Comparison of ENCODE assay signal across 21 cellular contexts in genomic region chr22:44704159-44705021, GRCh38. TPM values are rescaled to one million over a fixed set of nuclear protein-coding genes. Genes with fewer than 3 reads are reported as not detected.
A peak's percentile ranks its signal among the peaks of the same experiment; 100 is the strongest.
DNase-seq lines count a peak whose midpoint lies in the region; ATAC-seq and TF ChIP-seq lines count a peak whose summit lies in the region.
"Had no signal": no experiment of that assay in that cellular context is flagged by ENCODE, and none has a peak within 500 bp of the region (broad histone marks: within the 10 kb centered on the region; RNA-seq: fewer than 3 reads in every experiment).

No MANE protein-coding gene starts in this region.

- H3K4me3 ChIP-seq in Caco-2 (ENCODE audit: low read depth, low read length): no peak overlapping the region
- peak overlapping the region; percentile 63 for H3K4me3 ChIP-seq in fibroblast of villous mesenchyme (ENCODE audit: low read depth, low read length)
- no peak overlapping the region for H3K4me3 ChIP-seq in trophoblast cell (ENCODE audit: low read depth, low read length)

- H3K79me2 ChIP-seq in trophoblast cell (ENCODE audit: control insufficient read depth, insufficient read depth, low read length, poor library complexity): peaks cover 13% of the 10 kb centered on the region

- no peak for DNase-seq in activated CD8-positive, alpha-beta memory T cell treated with anti-CD3 and anti-CD28 coated beads, Interleukin-2, amount 10 ng/mL, durations not matched to agents 7 days and 5 days
- DNase-seq in activated CD8-positive, alpha-beta memory T cell treated with anti-CD3 and anti-CD28 coated beads for 24 hours: no peak
- DNase-seq in Caco-2 (no peak), fibroblast of villous mesenchyme (ENCODE audit: low read depth) (no peak), trophoblast cell (no peak), T-helper 1 cell (no peak), NCI-H2029 (lab: John Stamatoyannopoulos, UW) (no peak)
- DNase-seq: activated CD4-positive, alpha-beta memory T cell treated with anti-CD3 and anti-CD28 coated beads, Interleukin-2, amount 10 ng/mL, durations not matched to agents 7 days and 5 days; DMS79 treated with DMSO at 0.1 percent for 48 hours; heart right ventricle; KBM-7; NCI-H1694 treated with DMSO at 0.1 percent for 48 hours; NCI-H345; SIG-M5; stimulated activated CD4-positive, alpha-beta T cell treated with anti-CD3 and anti-CD28 coated beads, Interleukin-2, amount 100 ng/mL, for 24 hours; stomach; upper lobe of left lung had no signal

- H3K9me3 ChIP-seq in Caco-2 (no peaks in the 10 kb centered on the region), trophoblast cell (ENCODE audit: insufficient read depth, low read depth, low read length) (peaks cover 3% of the 10 kb centered on the region)
- H3K9me3 ChIP-seq: heart right ventricle, stomach, upper lobe of left lung had no signal

- no peak overlapping the region for H2BK120ac ChIP-seq in trophoblast cell (ENCODE audit: insufficient read depth, low read length, poor library complexity)

- no peaks in the 10 kb centered on the region for H3K9me3 Mint-ChIP-seq in activated CD8-positive, alpha-beta memory T cell treated with anti-CD3 and anti-CD28 coated beads, Interleukin-2, amount 10 ng/mL, durations not matched to agents 7 days and 5 days (ENCODE audit: low read depth)
- no peaks in the 10 kb centered on the region for H3K9me3 Mint-ChIP-seq in Caco-2 (ENCODE audit: unreplicated experiment)
- H3K9me3 Mint-ChIP-seq: activated CD4-positive, alpha-beta memory T cell treated with anti-CD3 and anti-CD28 coated beads, Interleukin-2, amount 10 ng/mL, durations not matched to agents 7 days and 5 days; T-helper 2 cell treated with Interferon-gamma antibody and Interleukin-4, amounts not matched to agents 5 μg/mL and 100 μg/mL, for 36 hours; WTC11 had no signal

- BruUV-seq in Caco-2 (replicated peaks; lab: Mats Ljungman, UMichigan): no TSS peak

- H4K12ac ChIP-seq in trophoblast cell (ENCODE audit: low read depth, low read length): no peak overlapping the region

- H3K4me1 ChIP-seq in Caco-2: peaks cover 37% of the 10 kb centered on the region
- H3K4me1 ChIP-seq in trophoblast cell (ENCODE audit: control insufficient read depth in 1 of 2, insufficient read depth in 2 of 2, low read length in 2 of 2): peaks cover 12 to 20% of the 10 kb centered on the region in 2 experiments

- no CpG with 5 or more reads among the region's 16 CpGs for WGBS in trophoblast cell (ENCODE audit: extremely low coverage, insufficient coverage, insufficient read length)

- H2AK5ac ChIP-seq in trophoblast cell (ENCODE audit: low read length): no peak overlapping the region

- H3K23ac ChIP-seq in trophoblast cell (ENCODE audit: low read length): no peak overlapping the region

- POLR2A ChIA-PET in Caco-2 (lab: Charles Lee): no interaction called here

- ATAC-seq in activated CD8-positive, alpha-beta memory T cell treated with anti-CD3 and anti-CD28 coated beads, Interleukin-2, amount 10 ng/mL, durations not matched to agents 7 days and 5 days: no peak
- ATAC-seq in HG03469 (IDR thresholded peaks at IDR 0.05; ENCODE audit: unreplicated experiment): no peak
- ATAC-seq: WTC11 had no signal

- intact Hi-C loops in Caco-2 (cut with micrococcal nuclease; ENCODE audit: unreplicated experiment): no loop called here

- H3K9ac ChIP-seq in trophoblast cell (ENCODE audit: low read length): no peak overlapping the region

- no peak overlapping the region for H3K14ac ChIP-seq in trophoblast cell (ENCODE audit: low read length)

- peaks cover 24% of the 10 kb centered on the region for H3K79me1 ChIP-seq in trophoblast cell (ENCODE audit: low read length)

- TF ChIP-seq CTCF in Caco-2 (IDR thresholded peaks at IDR 0.05; ENCODE audit: insufficient read depth in 1 of 2, low read depth in 1 of 2, low read length in 1 of 2, severe bottlenecking in 1 of 2, unreplicated experiment in 1 of 2): no peak
- no peak for TF ChIP-seq CTCF in fibroblast of villous mesenchyme (IDR thresholded peaks at IDR 0.05; ENCODE audit: insufficient read depth, low read depth, low read length)

- H3K27me3 ChIP-seq in Caco-2 (replicated peaks; ENCODE audit: control insufficient read depth, insufficient read depth, low read length) (no peaks in the 10 kb centered on the region), trophoblast cell (ENCODE audit: insufficient read depth, low read length) (no peaks in the 10 kb centered on the region)
- H3K27me3 ChIP-seq: upper lobe of left lung had no signal

- peaks cover 3% of the 10 kb centered on the region for H3K36me3 Mint-ChIP-seq in activated CD8-positive, alpha-beta memory T cell treated with anti-CD3 and anti-CD28 coated beads, Interleukin-2, amount 10 ng/mL, durations not matched to agents 7 days and 5 days
- H3K36me3 Mint-ChIP-seq in Caco-2 (ENCODE audit: insufficient read depth, unreplicated experiment): peaks cover 54% of the 10 kb centered on the region
- H3K36me3 Mint-ChIP-seq: CD14-positive monocyte, WTC11 had no signal

- no peaks in the 10 kb centered on the region for H3K27me3 Mint-ChIP-seq in activated CD8-positive, alpha-beta memory T cell treated with anti-CD3 and anti-CD28 coated beads, Interleukin-2, amount 10 ng/mL, durations not matched to agents 7 days and 5 days
- H3K27me3 Mint-ChIP-seq in Caco-2 (ENCODE audit: insufficient read depth, unreplicated experiment): no peaks in the 10 kb centered on the region

- no peak overlapping the region for H3K27ac ChIP-seq in trophoblast cell (ENCODE audit: low read depth, low read length)
- H3K27ac ChIP-seq: heart right ventricle, stomach, upper lobe of left lung had no signal

- CTCF ChIA-PET in activated CD8-positive, alpha-beta memory T cell treated with anti-CD3 and anti-CD28 coated beads, Interleukin-2, amount 10 ng/mL, durations not matched to agents 7 days and 5 days (lab: Charles Lee): interaction anchor here (1.1 to 1.7 kb wide), 2 partner anchors 20 to 31 kb away, joined by 3 to 6 read pairs; no protein-coding TSS in a partner anchor
- CTCF ChIA-PET in Caco-2 (lab: Charles Lee): no interaction called here

- H2AFZ ChIP-seq in trophoblast cell (ENCODE audit: insufficient read depth, low read length, poor library complexity): no peak overlapping the region

- peak overlapping the region; percentile 91 for H3K4me2 ChIP-seq in trophoblast cell (ENCODE audit: low read length)

- no peak overlapping the region for H3K4ac ChIP-seq in trophoblast cell (ENCODE audit: low read depth, low read length)

- peak overlapping the region; percentile 58 for H3K4me3 Mint-ChIP-seq in activated CD8-positive, alpha-beta memory T cell treated with anti-CD3 and anti-CD28 coated beads, Interleukin-2, amount 10 ng/mL, durations not matched to agents 7 days and 5 days
- H3K4me3 Mint-ChIP-seq in Caco-2 (ENCODE audit: unreplicated experiment): peak overlapping the region; percentile 89

- peaks cover 6% of the 10 kb centered on the region; the same call in 1 of the 2 replicates for H3K36me3 ChIP-seq in Caco-2 (ENCODE audit: control insufficient read depth, insufficient read depth, low read length)
- H3K36me3 ChIP-seq in trophoblast cell (ENCODE audit: control insufficient read depth in 1 of 2, insufficient read depth in 2 of 2, low read length in 2 of 2): peaks cover 8 to 10% of the 10 kb centered on the region in 2 experiments
- H3K36me3 ChIP-seq: heart right ventricle, stomach, upper lobe of left lung had no signal

- H4K91ac ChIP-seq in trophoblast cell (ENCODE audit: low read depth, low read length): no peak overlapping the region

- peaks cover 29% of the 10 kb centered on the region for H3K4me1 Mint-ChIP-seq in activated CD8-positive, alpha-beta memory T cell treated with anti-CD3 and anti-CD28 coated beads, Interleukin-2, amount 10 ng/mL, durations not matched to agents 7 days and 5 days
- peaks cover 7% of the 10 kb centered on the region for H3K4me1 Mint-ChIP-seq in Caco-2 (ENCODE audit: low read depth, unreplicated experiment)

- H3K27ac Mint-ChIP-seq in activated CD8-positive, alpha-beta memory T cell treated with anti-CD3 and anti-CD28 coated beads, Interleukin-2, amount 10 ng/mL, durations not matched to agents 7 days and 5 days: no peak overlapping the region
- H3K27ac Mint-ChIP-seq in Caco-2 (ENCODE audit: unreplicated experiment): peak overlapping the region; percentile 33
- H3K27ac Mint-ChIP-seq: activated CD4-positive, alpha-beta memory T cell treated with anti-CD3 and anti-CD28 coated beads, Interleukin-2, amount 10 ng/mL, durations not matched to agents 7 days and 5 days; T-helper 2 cell treated with Interferon-gamma antibody and Interleukin-4, amounts not matched to agents 5 μg/mL and 100 μg/mL, for 36 hours; WTC11 had no signal

- H4K8ac ChIP-seq in trophoblast cell (ENCODE audit: low read depth, low read length): no peak overlapping the region

- no peak overlapping the region for H2BK5ac ChIP-seq in trophoblast cell (ENCODE audit: low read depth, low read length, poor library complexity)

- no peak overlapping the region for H2BK12ac ChIP-seq in trophoblast cell (ENCODE audit: low read length)

- H3K18ac ChIP-seq in trophoblast cell (ENCODE audit: low read length): peak overlapping the region; percentile 19

RNA-seq across cellular contexts. Expression of gene PRR5, which starts 2.4 kb away (rescaled TPM):
- 10 to 100 TPM; 20.0 to 35.7 TPM for total RNA-seq in activated CD8-positive, alpha-beta memory T cell treated with anti-CD3 and anti-CD28 coated beads, Interleukin-2, amount 10 ng/mL, durations not matched to agents 7 days and 5 days
- total RNA-seq in Caco-2 (2022) (74.8 and 82.8 TPM in 2 replicates), fibroblast of villous mesenchyme (12.9 and 16.4 TPM in 2 replicates)
- polyA plus RNA-seq in trophoblast cell (2013): 60.6 and 63.8 TPM in 2 replicates

RNA-seq across cellular contexts. Expression of gene ARHGAP8, which starts 48.0 kb away (rescaled TPM):
- total RNA-seq in activated CD8-positive, alpha-beta memory T cell treated with anti-CD3 and anti-CD28 coated beads, Interleukin-2, amount 10 ng/mL, durations not matched to agents 7 days and 5 days: 1 to 10 TPM; 1.1 TPM
- 81.5 and 90.5 TPM in 2 replicates for total RNA-seq in Caco-2 (2022)
- under 0.01 and 0.97 TPM in 2 replicates for total RNA-seq in fibroblast of villous mesenchyme
- polyA plus RNA-seq in trophoblast cell (2013): 56.7 and 58.2 TPM in 2 replicates
- polyA plus RNA-seq: CD14-positive monocyte had no signal

Comparison
In these comparisons a context has a peak if more than half of its experiments do, and no peak if none do; other contexts are left out.
1. RNA of gene ARHGAP8, which starts 48.0 kb away (total RNA-seq): 81.5 to 90.5 TPM in Caco-2; 1.1 TPM in activated CD8-positive, alpha-beta memory T cell treated with anti-CD3 and anti-CD28 coated beads, Interleukin-2, amount 10 ng/mL, durations not matched to agents 7 days and 5 days and under 0.01 to 0.97 TPM in fibroblast of villous mesenchyme; every median in the first group is over 10 times any median in the second.